1 cellular context compared by ENCODE assay signal in the genomic region with DNA sequence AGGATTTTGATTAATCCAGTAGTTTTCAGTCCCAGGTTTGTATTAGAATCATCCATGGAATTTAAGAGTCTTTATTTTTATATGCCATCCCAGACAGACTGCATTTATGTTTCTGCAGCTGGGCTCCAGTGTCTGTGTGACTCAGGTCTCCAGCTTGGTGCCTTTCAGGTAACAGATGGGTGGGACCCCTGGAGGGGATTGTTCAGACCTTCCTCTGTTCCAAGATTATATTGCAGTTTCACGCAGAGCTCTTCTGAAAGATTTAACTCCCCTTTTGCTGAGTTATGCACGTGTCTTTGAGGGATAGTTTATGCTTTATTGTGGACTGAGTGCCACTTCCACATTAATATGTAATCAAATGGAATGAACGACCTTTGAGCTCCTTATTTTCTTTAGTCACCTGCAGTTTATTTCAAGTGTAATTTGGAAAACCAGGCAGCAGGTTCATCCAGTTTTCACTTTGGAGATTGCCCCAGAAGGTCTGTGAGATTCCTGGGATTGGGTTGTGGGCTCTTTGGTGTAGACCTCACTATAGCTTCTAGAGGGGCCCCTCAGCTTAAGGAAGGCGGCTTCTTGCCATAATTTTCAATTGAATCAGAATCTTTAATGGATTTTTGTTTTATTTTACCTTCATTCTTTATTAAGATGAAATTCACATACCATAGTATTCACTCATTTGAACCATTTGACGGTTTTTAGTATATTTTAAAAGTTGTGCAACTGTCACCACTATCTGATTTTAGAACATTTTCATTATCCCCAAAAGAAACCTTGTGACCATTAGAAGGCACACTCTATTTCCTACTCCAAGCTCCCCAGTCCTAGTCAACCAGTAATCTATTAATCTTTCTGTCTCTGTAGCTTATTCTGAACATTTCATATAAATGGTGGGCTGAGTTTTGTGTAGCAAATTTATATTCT.
TF ChIP-seq lines count a peak whose summit lies in the region.

No MANE protein-coding gene starts in this region.

TF ChIP-seq in HepG2, 621 proteins besides CTCF, POLR2A, EP300 and RAD21 (continued from another document):
- TF ChIP-seq ISX (CRISPR knock-in tag; conservative IDR thresholded peaks at IDR 0.05) (no peak), ZNF331 (CRISPR knock-in tag; IDR thresholded peaks at IDR 0.05) (no peak), ZNF75D (CRISPR knock-in tag; IDR thresholded peaks at IDR 0.05; ENCODE audit: borderline replicate concordance) (no peak)
- TF ChIP-seq, protein P1, sequence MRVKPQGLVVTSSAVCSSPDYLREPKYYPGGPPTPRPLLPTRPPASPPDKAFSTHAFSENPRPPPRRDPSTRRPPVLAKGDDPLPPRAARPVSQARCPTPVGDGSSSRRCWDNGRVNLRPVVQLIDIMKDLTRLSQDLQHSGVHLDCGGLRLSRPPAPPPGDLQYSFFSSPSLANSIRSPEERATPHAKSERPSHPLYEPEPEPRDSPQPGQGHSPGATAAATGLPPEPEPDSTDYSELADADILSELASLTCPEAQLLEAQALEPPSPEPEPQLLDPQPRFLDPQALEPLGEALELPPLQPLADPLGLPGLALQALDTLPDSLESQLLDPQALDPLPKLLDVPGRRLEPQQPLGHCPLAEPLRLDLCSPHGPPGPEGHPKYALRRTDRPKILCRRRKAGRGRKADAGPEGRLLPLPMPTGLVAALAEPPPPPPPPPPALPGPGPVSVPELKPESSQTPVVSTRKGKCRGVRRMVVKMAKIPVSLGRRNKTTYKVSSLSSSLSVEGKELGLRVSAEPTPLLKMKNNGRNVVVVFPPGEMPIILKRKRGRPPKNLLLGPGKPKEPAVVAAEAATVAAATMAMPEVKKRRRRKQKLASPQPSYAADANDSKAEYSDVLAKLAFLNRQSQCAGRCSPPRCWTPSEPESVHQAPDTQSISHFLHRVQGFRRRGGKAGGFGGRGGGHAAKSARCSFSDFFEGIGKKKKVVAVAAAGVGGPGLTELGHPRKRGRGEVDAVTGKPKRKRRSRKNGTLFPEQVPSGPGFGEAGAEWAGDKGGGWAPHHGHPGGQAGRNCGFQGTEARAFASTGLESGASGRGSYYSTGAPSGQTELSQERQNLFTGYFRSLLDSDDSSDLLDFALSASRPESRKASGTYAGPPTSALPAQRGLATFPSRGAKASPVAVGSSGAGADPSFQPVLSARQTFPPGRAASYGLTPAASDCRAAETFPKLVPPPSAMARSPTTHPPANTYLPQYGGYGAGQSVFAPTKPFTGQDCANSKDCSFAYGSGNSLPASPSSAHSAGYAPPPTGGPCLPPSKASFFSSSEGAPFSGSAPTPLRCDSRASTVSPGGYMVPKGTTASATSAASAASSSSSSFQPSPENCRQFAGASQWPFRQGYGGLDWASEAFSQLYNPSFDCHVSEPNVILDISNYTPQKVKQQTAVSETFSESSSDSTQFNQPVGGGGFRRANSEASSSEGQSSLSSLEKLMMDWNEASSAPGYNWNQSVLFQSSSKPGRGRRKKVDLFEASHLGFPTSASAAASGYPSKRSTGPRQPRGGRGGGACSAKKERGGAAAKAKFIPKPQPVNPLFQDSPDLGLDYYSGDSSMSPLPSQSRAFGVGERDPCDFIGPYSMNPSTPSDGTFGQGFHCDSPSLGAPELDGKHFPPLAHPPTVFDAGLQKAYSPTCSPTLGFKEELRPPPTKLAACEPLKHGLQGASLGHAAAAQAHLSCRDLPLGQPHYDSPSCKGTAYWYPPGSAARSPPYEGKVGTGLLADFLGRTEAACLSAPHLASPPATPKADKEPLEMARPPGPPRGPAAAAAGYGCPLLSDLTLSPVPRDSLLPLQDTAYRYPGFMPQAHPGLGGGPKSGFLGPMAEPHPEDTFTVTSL (CRISPR knock-in tag; IDR thresholded peaks at IDR 0.05; ENCODE audit: borderline replicate concordance), result no peak
- TF ChIP-seq, protein P2, sequence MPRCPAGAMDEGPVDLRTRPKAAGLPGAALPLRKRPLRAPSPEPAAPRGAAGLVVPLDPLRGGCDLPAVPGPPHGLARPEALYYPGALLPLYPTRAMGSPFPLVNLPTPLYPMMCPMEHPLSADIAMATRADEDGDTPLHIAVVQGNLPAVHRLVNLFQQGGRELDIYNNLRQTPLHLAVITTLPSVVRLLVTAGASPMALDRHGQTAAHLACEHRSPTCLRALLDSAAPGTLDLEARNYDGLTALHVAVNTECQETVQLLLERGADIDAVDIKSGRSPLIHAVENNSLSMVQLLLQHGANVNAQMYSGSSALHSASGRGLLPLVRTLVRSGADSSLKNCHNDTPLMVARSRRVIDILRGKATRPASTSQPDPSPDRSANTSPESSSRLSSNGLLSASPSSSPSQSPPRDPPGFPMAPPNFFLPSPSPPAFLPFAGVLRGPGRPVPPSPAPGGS (CRISPR knock-in tag; IDR thresholded peaks at IDR 0.05), result no peak
- TF ChIP-seq, protein P3, sequence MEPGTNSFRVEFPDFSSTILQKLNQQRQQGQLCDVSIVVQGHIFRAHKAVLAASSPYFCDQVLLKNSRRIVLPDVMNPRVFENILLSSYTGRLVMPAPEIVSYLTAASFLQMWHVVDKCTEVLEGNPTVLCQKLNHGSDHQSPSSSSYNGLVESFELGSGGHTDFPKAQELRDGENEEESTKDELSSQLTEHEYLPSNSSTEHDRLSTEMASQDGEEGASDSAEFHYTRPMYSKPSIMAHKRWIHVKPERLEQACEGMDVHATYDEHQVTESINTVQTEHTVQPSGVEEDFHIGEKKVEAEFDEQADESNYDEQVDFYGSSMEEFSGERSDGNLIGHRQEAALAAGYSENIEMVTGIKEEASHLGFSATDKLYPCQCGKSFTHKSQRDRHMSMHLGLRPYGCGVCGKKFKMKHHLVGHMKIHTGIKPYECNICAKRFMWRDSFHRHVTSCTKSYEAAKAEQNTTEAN (CRISPR knock-in tag; conservative IDR thresholded peaks at IDR 0.05), result no peak
- TF ChIP-seq, protein P4, sequence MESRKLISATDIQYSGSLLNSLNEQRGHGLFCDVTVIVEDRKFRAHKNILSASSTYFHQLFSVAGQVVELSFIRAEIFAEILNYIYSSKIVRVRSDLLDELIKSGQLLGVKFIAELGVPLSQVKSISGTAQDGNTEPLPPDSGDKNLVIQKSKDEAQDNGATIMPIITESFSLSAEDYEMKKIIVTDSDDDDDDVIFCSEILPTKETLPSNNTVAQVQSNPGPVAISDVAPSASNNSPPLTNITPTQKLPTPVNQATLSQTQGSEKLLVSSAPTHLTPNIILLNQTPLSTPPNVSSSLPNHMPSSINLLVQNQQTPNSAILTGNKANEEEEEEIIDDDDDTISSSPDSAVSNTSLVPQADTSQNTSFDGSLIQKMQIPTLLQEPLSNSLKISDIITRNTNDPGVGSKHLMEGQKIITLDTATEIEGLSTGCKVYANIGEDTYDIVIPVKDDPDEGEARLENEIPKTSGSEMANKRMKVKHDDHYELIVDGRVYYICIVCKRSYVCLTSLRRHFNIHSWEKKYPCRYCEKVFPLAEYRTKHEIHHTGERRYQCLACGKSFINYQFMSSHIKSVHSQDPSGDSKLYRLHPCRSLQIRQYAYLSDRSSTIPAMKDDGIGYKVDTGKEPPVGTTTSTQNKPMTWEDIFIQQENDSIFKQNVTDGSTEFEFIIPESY (CRISPR knock-in tag; IDR thresholded peaks at IDR 0.05), result no peak
TF ChIP-seq in HepG2: peak in this region for 0.
